7 cellular contexts compared by ENCODE assay signal in the genomic region with DNA sequence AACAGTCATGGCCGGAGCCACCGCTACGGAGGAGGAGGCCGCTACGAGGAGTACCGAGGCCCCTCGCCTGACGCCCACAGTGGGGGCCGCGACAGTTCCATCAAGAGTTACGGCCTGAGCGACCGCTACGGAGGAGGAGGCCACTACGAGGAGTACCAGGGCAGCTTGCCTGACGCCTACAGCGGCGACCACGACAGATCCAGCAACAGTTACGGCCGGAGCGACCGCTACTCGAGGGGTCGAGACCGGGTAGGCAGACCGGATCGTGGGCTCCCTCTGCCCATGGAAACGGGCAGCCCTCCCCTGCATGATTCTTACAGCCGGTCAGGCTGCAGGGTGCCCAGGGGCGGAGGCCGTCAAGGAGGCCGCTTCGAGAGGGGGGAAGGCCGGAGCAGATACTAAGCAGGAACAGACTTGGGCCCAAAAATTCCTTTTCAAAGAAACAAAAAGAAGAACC. TPM values are rescaled to one million over a fixed set of nuclear protein-coding genes. Genes with fewer than 3 reads are reported as not detected.
"Had no signal": no experiment of that assay in that cellular context is flagged by ENCODE, and none has a peak within 500 bp of the region (broad histone marks: within the 10 kb centered on the region; RNA-seq: fewer than 3 reads in every experiment).

No MANE protein-coding gene starts in this region.

- H3K4me1 Mint-ChIP-seq: IgD-negative memory B cell had no signal

- DNase-seq: IMR-90, KBM-7, KG1 had no signal

- H3K9me3 Mint-ChIP-seq: IgD-negative memory B cell had no signal

- H3K4me3 Mint-ChIP-seq: IgD-negative memory B cell had no signal

- H3K36me3 Mint-ChIP-seq: IgD-negative memory B cell had no signal

- H3K27ac Mint-ChIP-seq: IgD-negative memory B cell had no signal

- H3K27me3 Mint-ChIP-seq: IgD-negative memory B cell had no signal

RNA-seq across cellular contexts. Expression of a gene that starts 3.1 kb away (rescaled TPM):
- total RNA-seq: HepG2, HT-29, HT1080, IMR-90 had no signal

RNA-seq across cellular contexts. Expression of a gene that starts 41.6 kb away (rescaled TPM):
- total RNA-seq: HepG2, HT-29 had no signal
